31 cellular contexts compared by ENCODE assay signal in genomic region chr6:34561227-34561530, GRCh38. TPM values are rescaled to one million over a fixed set of nuclear protein-coding genes. Genes with fewer than 3 reads are reported as not detected.
"Had no signal": no experiment of that assay in that cellular context is flagged by ENCODE, and none has a peak within 500 bp of the region (broad histone marks: within the 10 kb centered on the region; RNA-seq: fewer than 3 reads in every experiment).

No MANE protein-coding gene starts in this region.

- DNase-seq: activated CD4-positive, alpha-beta T cell treated with anti-CD3 and anti-CD28 coated beads, Interleukin-2, amount 10 ng/mL, durations not matched to agents 24 days and 14 days; activated CD4-positive, alpha-beta T cell treated with anti-CD3 and anti-CD28 coated beads, Interleukin-2, amount 50 U/mL, for 4 hours; activated CD8-positive, alpha-beta T cell treated with anti-CD3 and anti-CD28 coated beads for 36 hours; activated effector memory CD4-positive, alpha-beta T cell treated with anti-CD3 and anti-CD28 coated beads, Interleukin-2, amount 50 U/mL, for 16 hours; activated naive CD4-positive, alpha-beta T cell; activated naive CD4-positive, alpha-beta T cell treated with anti-CD3 and anti-CD28 coated beads, Interleukin-2, amount 50 U/mL, for 16 hours; activated naive CD8-positive, alpha-beta T cell treated with anti-CD3 and anti-CD28 coated beads for 36 hours; activated T-cell treated with anti-CD3 and anti-CD28 coated beads, Interleukin-2, amount 50 U/mL, for 1 hour; activated T-cell treated with anti-CD3 and anti-CD28 coated beads, Interleukin-2, amount 50 U/mL, for 72 hours; amniotic stem cell; aorta; MM.1S; MV-4-11; NCI-H187; NCI-H2107; NCI-H2171; NK-92 treated with Interleukin-12 subunit alpha and Interleukin-12 subunit beta, amount 100 ng/mL, for 24 hours; SIG-M5; T-helper 1 cell; T-helper 2 cell; T-helper 9 cell had no signal

- H3K9ac ChIP-seq: KMS-11 had no signal

- H3K27me3 Mint-ChIP-seq: activated CD4-positive, alpha-beta T cell treated with anti-CD3 and anti-CD28 coated beads, Interleukin-2, amount 10 ng/mL, durations not matched to agents 24 days and 14 days; activated naive CD8-positive, alpha-beta T cell treated with anti-CD3 and anti-CD28 coated beads for 36 hours; activated T-helper 17 cell treated with anti-CD3 and anti-CD28 coated beads, Interleukin-2, amount 50 U/mL, for 72 hours had no signal

- H3K4me3 ChIP-seq: PC-9 had no signal

- H3K4me3 Mint-ChIP-seq: activated CD4-positive, alpha-beta T cell treated with anti-CD3 and anti-CD28 coated beads, Interleukin-2, amount 10 ng/mL, durations not matched to agents 24 days and 14 days; activated CD8-positive, alpha-beta T cell treated with anti-CD3 and anti-CD28 coated beads for 36 hours; activated naive CD8-positive, alpha-beta T cell treated with anti-CD3 and anti-CD28 coated beads for 36 hours; activated T-cell treated with anti-CD3 and anti-CD28 coated beads, Interleukin-2, amount 50 U/mL, for 72 hours; activated T-helper 17 cell treated with anti-CD3 and anti-CD28 coated beads, Interleukin-2, amount 50 U/mL, for 72 hours had no signal

- H3K4me2 ChIP-seq: KMS-11, PC-9 had no signal

- H2AFZ ChIP-seq: PC-9 had no signal

- FAIRE-seq: RCC 7860 had no signal

- H3K9me3 Mint-ChIP-seq: activated CD4-positive, alpha-beta T cell treated with anti-CD3 and anti-CD28 coated beads, Interleukin-2, amount 10 ng/mL, durations not matched to agents 24 days and 14 days; activated CD8-positive, alpha-beta T cell treated with anti-CD3 and anti-CD28 coated beads for 36 hours; activated T-cell treated with anti-CD3 and anti-CD28 coated beads, Interleukin-2, amount 50 U/mL, for 72 hours; activated T-helper 17 cell treated with anti-CD3 and anti-CD28 coated beads, Interleukin-2, amount 50 U/mL, for 72 hours had no signal

- H3K36me3 Mint-ChIP-seq: activated naive CD8-positive, alpha-beta T cell treated with anti-CD3 and anti-CD28 coated beads for 36 hours had no signal

- H3K27ac ChIP-seq: KMS-11, PC-9, RWPE1 had no signal

- ATAC-seq: activated CD8-positive, alpha-beta T cell treated with anti-CD3 and anti-CD28 coated beads for 36 hours; activated T-cell treated with anti-CD3 and anti-CD28 coated beads, Interleukin-2, amount 50 U/mL, for 72 hours; activated T-helper 17 cell treated with anti-CD3 and anti-CD28 coated beads, Interleukin-2, amount 50 U/mL, for 72 hours; SK-N-SH treated with all-trans-retinoic acid at 6 μM for 48 hours had no signal

- H3K27ac Mint-ChIP-seq: activated CD4-positive, alpha-beta T cell treated with anti-CD3 and anti-CD28 coated beads, Interleukin-2, amount 10 ng/mL, durations not matched to agents 24 days and 14 days; activated CD8-positive, alpha-beta T cell treated with anti-CD3 and anti-CD28 coated beads for 36 hours; activated naive CD8-positive, alpha-beta T cell treated with anti-CD3 and anti-CD28 coated beads for 36 hours; activated T-cell treated with anti-CD3 and anti-CD28 coated beads, Interleukin-2, amount 50 U/mL, for 72 hours; activated T-helper 17 cell treated with anti-CD3 and anti-CD28 coated beads, Interleukin-2, amount 50 U/mL, for 72 hours had no signal

- H3K4me1 Mint-ChIP-seq: activated CD4-positive, alpha-beta T cell treated with anti-CD3 and anti-CD28 coated beads, Interleukin-2, amount 10 ng/mL, durations not matched to agents 24 days and 14 days; activated naive CD8-positive, alpha-beta T cell treated with anti-CD3 and anti-CD28 coated beads for 36 hours; activated T-helper 17 cell treated with anti-CD3 and anti-CD28 coated beads, Interleukin-2, amount 50 U/mL, for 72 hours had no signal

RNA-seq across cellular contexts. Expression of gene SPDEF, which starts 5.0 kb away (rescaled TPM):
- total RNA-seq: activated CD4-positive, alpha-beta T cell treated with anti-CD3 and anti-CD28 coated beads, Interleukin-2, amount 10 ng/mL, durations not matched to agents 24 days and 14 days; activated CD8-positive, alpha-beta memory T cell treated with anti-CD3 and anti-CD28 coated beads for 36 hours; activated CD8-positive, alpha-beta T cell treated with anti-CD3 and anti-CD28 coated beads for 36 hours; activated naive CD8-positive, alpha-beta T cell treated with anti-CD3 and anti-CD28 coated beads for 36 hours; LHCN-M2; Right ventricle myocardium inferior; SK-MEL-5 had no signal
